ENCODE assay signal across 1 cellular context in genomic region chr2:66525609-66526008, GRCh38.
TF ChIP-seq lines count a peak whose summit lies in the region.

No MANE protein-coding gene starts in this region.

TF ChIP-seq in GM23338, 12 proteins besides CTCF, POLR2A, EP300 and RAD21 (continued from another document):
- TF ChIP-seq ZNF462 (CRISPR knock-in tag; IDR thresholded peaks at IDR 0.05) (no peak), ZNF331 (CRISPR knock-in tag; IDR thresholded peaks at IDR 0.05; ENCODE audit: low read depth) (no peak), ZNF114 (CRISPR knock-in tag; IDR thresholded peaks at IDR 0.05) (no peak), REST (IDR thresholded peaks at IDR 0.05; ENCODE audit: unreplicated experiment) (no peak), EZH2 (IDR thresholded peaks at IDR 0.05; ENCODE audit: low read depth, unreplicated experiment) (no peak), JUNB (IDR thresholded peaks at IDR 0.05; ENCODE audit: unreplicated experiment) (no peak), EZH2phosphoT487 (IDR thresholded peaks at IDR 0.05; ENCODE audit: unreplicated experiment) (no peak), CREB1 (CRISPR knock-in tag; IDR thresholded peaks at IDR 0.05; ENCODE audit: low read depth) (no peak)
